Comparison of ENCODE assay signal across 20 cellular contexts in genomic region chr4:113604955-113605354, GRCh38.
DNase-seq lines count a peak whose midpoint lies in the region; ATAC-seq and TF ChIP-seq lines count a peak whose summit lies in the region.
"Had no signal": no experiment of that assay in that cellular context is flagged by ENCODE, and none has a peak within 500 bp of the region (broad histone marks: within the 10 kb centered on the region; RNA-seq: fewer than 3 reads in every experiment).

No MANE protein-coding gene starts in this region.

- TF ChIP-seq CTCF in lower lobe of right lung (IDR thresholded peaks at IDR 0.05) = no peak
- TF ChIP-seq CTCF in body of pancreas (IDR thresholded peaks at IDR 0.05) = no peak

- intact Hi-C loops in lower lobe of right lung (cut with DNase I) = no loop called here
- intact Hi-C loops in body of pancreas (cut with DNase I) = no loop called here

- H3K4me3 ChIP-seq in lower lobe of right lung (no peak overlapping the region), body of pancreas (no peak overlapping the region)
- H3K4me3 ChIP-seq: coronary artery, MG63, SJCRH30, testis had no signal

- 92 to 96% methylated on average over 2 of the region's 2 CpGs for WGBS in body of pancreas, 2 donors

- H3K4me1 ChIP-seq in lower lobe of right lung = no peaks in the 10 kb centered on the region
- H3K4me1 ChIP-seq in body of pancreas = no peaks in the 10 kb centered on the region
- H3K4me1 ChIP-seq: SJCRH30, testis had no signal

- H3K27me3 ChIP-seq in lower lobe of right lung (ENCODE audit: low read depth) (no peaks in the 10 kb centered on the region), body of pancreas (no peaks in the 10 kb centered on the region)
- H3K27me3 ChIP-seq: MG63, SJCRH30, testis had no signal

- no peaks in the 10 kb centered on the region for H3K36me3 ChIP-seq in lower lobe of right lung
- H3K36me3 ChIP-seq in body of pancreas (replicated peaks in 1 of 2; ENCODE audit: insufficient read depth in 1 of 2, low read depth in 2 of 2) = no peaks in the 10 kb centered on the region
- H3K36me3 ChIP-seq: MG63 had no signal

- TF ChIP-seq POLR2A in body of pancreas (IDR thresholded peaks at IDR 0.05) = no peak

- peak; percentile 17 for DNase-seq in AG08395 (ENCODE audit: low spot score)
- peak; percentile 20 for DNase-seq in HCEC 1CT
- peak; percentile 41 for DNase-seq in amniotic epithelial cell (ENCODE audit: low read depth)
- peak; percentile 56 for DNase-seq in iris pigment epithelial cell (ENCODE audit: low read depth)
- DNase-seq in lower lobe of right lung = no peak
- no peak for DNase-seq in SIG-M5 treated with dmso at 0.1 percent for 504 hours (lab: John Stamatoyannopoulos, UW; ENCODE audit: unreplicated experiment)
- no peak for DNase-seq in body of pancreas
- DNase-seq: activated naive CD4-positive, alpha-beta T cell treated with anti-CD3 and anti-CD28 coated beads, Interleukin-2, amount 50 U/mL, for 16 hours; activated T-cell treated with anti-CD3 and anti-CD28 coated beads, Interleukin-2, amount 50 U/mL, for 48 hours; DND-41; MG63; midbrain; NCI-H1694; NCI-H2227 treated with DMSO at 0.1 percent for 48 hours; NCI-H774; PC-3; SJCRH30; testis had no signal

- H3K27ac ChIP-seq in lower lobe of right lung = no peak overlapping the region
- no peak overlapping the region for H3K27ac ChIP-seq in body of pancreas
- H3K27ac ChIP-seq: coronary artery, SJCRH30, testis had no signal

- H3K9me3 ChIP-seq in lower lobe of right lung (no peaks in the 10 kb centered on the region), body of pancreas (no peaks in the 10 kb centered on the region)
- H3K9me3 ChIP-seq: MG63, SJCRH30, testis had no signal

- ATAC-seq in lower lobe of right lung (no peak), GM21723 (IDR thresholded peaks at IDR 0.05; ENCODE audit: unreplicated experiment) (no peak), body of pancreas (no peak)
- ATAC-seq: PC-3 had no signal

Comparison
In these comparisons a context has a peak if more than half of its experiments do, and no peak if none do; other contexts are left out.
1. DNase-seq: peak in AG08395 (single experiment), HCEC 1CT (single experiment), amniotic epithelial cell (single experiment) and iris pigment epithelial cell (single experiment); none in lower lobe of right lung (single experiment), SIG-M5 treated with dmso at 0.1 percent for 504 hours (single experiment) and body of pancreas (0 of 4).